In the genomic region with DNA sequence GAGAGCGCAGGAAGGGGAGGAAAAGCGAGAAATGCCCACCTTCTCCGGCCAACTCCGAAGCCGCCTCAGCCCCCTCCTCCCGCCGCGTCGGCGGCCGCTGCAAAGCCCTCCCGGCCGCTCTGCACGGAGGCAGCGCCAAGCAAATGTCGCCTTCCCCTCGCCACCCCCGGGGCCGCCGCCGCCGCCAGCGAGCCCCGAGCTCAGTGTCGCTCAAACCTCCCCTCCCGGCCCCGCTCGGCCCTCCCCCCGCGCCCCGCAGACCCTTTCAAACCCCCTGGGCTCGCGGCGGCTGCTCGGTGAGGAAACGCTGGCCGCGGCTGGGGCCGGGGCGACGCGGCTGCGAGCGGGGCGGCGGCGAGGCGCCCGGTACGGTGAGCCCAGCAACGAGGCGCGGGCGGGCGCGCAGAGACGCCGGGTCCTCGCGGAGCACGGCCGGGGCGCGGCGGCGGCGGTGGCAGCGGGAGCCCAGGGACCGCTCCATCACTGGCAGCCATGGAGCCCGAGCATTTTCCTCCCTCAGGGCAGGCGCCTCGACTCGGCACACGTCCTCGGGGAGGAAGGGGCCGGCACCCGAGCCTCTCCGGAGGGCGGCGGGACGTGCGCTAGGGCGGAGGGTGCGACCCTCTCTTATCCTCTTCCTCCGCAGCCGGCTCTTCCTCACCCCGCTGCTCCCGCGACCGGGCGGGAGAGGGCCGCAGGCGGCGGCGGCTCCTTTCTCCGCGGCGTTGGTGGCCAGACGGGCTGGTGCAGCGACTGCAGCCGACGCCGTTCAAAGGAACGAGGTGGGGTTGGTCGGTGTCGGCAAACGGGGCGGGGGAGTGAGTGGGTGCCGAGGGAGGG, we compare ENCODE assay signal across 8 cellular contexts. TPM values are rescaled to one million over a fixed set of nuclear protein-coding genes. Genes with fewer than 3 reads are reported as not detected.
DNase-seq lines count a peak whose midpoint lies in the region; ATAC-seq and TF ChIP-seq lines count a peak whose summit lies in the region.

No MANE protein-coding gene starts in this region.

- no peaks in the 10 kb centered on the region for H3K27me3 ChIP-seq in lower lobe of right lung (ENCODE audit: low read depth)

- DNase-seq in activated CD8-positive, alpha-beta memory T cell treated with anti-CD3 and anti-CD28 coated beads for 48 hours (ENCODE audit: low read depth in 2 of 3, low spot score in 2 of 3), result peak; percentile 8 to 17 (median 9)
- DNase-seq in activated CD8-positive, alpha-beta memory T cell treated with anti-CD3 and anti-CD28 coated beads for 24 hours, result no peak
- DNase-seq in UCSD-AML1 (lab: John Stamatoyannopoulos, UW; ENCODE audit: unreplicated experiment) (peak; percentile 70), lower lobe of right lung (peak; percentile 52), SHP77 (lab: John Stamatoyannopoulos, UW) (no peak)
- DNase-seq in stimulated activated CD8-positive, alpha-beta memory T cell treated with anti-CD3 and anti-CD28 coated beads, Interleukin-4, amount 100 ng/mL, for 1 hour (ENCODE audit: low read depth in 2 of 2, low spot score in 1 of 2), result peak; percentile 13 to 17

- peak overlapping the region; percentile 93 for H3K4me3 ChIP-seq in lower lobe of right lung

- peaks cover 48% of the 10 kb centered on the region for H3K4me1 ChIP-seq in lower lobe of right lung

- no peaks in the 10 kb centered on the region for H3K36me3 ChIP-seq in lower lobe of right lung

- H3K27ac ChIP-seq in cingulate gyrus (ENCODE audit: low read depth, low read length), result peak overlapping the region; percentile 94
- H3K27ac ChIP-seq in lower lobe of right lung, result peak overlapping the region; percentile 95

- no peak for TF ChIP-seq CTCF in lower lobe of right lung (IDR thresholded peaks at IDR 0.05)

- ATAC-seq in HG03108 (IDR thresholded peaks at IDR 0.05; ENCODE audit: unreplicated experiment) (peak; percentile 8), lower lobe of right lung (peak; percentile 35 to 60)

- no peaks in the 10 kb centered on the region for H3K9me3 ChIP-seq in lower lobe of right lung

- intact Hi-C loops in lower lobe of right lung (cut with DNase I), result no loop called here

RNA-seq across cellular contexts. Expression of a gene that starts 0.5 kb away (rescaled TPM):
- total RNA-seq in lower lobe of right lung, result 163 TPM

Comparison
In these comparisons a context has a peak if more than half of its experiments do, and no peak if none do; other contexts are left out.
1. DNase-seq: peak in activated CD8-positive, alpha-beta memory T cell treated with anti-CD3 and anti-CD28 coated beads for 48 hours (3 of 3), UCSD-AML1 (single experiment), lower lobe of right lung (single experiment) and stimulated activated CD8-positive, alpha-beta memory T cell treated with anti-CD3 and anti-CD28 coated beads, Interleukin-4, amount 100 ng/mL, for 1 hour (2 of 2); none in activated CD8-positive, alpha-beta memory T cell treated with anti-CD3 and anti-CD28 coated beads for 24 hours (single experiment) and SHP77 (0 of 2).